In the genomic region with DNA sequence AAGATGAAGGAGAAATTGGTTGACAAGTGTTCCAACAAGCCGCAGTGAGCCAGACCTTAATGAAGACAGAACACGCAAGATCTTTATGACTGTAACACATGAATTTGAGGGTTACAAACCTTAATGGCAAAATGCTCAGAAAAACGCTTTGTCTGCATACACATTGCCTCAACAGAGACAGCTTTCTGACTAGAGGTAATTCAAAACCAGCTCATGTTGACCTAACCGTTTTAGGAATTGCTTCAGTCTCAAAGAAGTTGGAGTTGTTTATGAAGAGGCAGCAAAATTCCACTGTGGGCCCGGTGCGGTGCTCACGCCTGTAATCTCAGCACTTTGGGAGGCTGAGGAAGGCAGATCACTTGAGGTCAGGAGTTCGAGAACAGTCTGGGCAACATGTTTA, we compare ENCODE assay signal across 11 cellular contexts. TPM values are rescaled to one million over a fixed set of nuclear protein-coding genes. Genes with fewer than 3 reads are reported as not detected.
DNase-seq lines count a peak whose midpoint lies in the region; ATAC-seq and TF ChIP-seq lines count a peak whose summit lies in the region.
"Had no signal": no experiment of that assay in that cellular context is flagged by ENCODE, and none has a peak within 500 bp of the region (broad histone marks: within the 10 kb centered on the region; RNA-seq: fewer than 3 reads in every experiment).

No MANE protein-coding gene starts in this region.

- H3K27me3 ChIP-seq in SK-N-SH (ENCODE audit: insufficient read depth) (no peaks in the 10 kb centered on the region), PC-9 (ENCODE audit: insufficient read depth, low read depth) (no peaks in the 10 kb centered on the region), esophagus squamous epithelium (no peaks in the 10 kb centered on the region), psoas muscle (ENCODE audit: insufficient read depth in 3 of 3, low read length in 2 of 3) (no peaks in the 10 kb centered on the region)
- H3K27me3 ChIP-seq: Peyer's patch, right atrium auricular region had no signal

- H3K27ac ChIP-seq in SK-N-SH (ENCODE audit: low read depth in 2 of 2, low read length in 1 of 2) (no peak overlapping the region), PC-9 (no peak overlapping the region), esophagus squamous epithelium (peak overlapping the region in 3 of 4 donors; percentile 96 to 100 (median 99)), psoas muscle (peak overlapping the region; percentile 100)

- intact Hi-C loops in PC-9 (cut with micrococcal nuclease; ENCODE audit: unreplicated experiment) (no loop called here), esophagus squamous epithelium (cut with DNase I) (no loop called here), psoas muscle (cut with DNase I) (loop anchor here in 1 of 2 donors (5.0 kb wide), 1 partner anchor 38 kb away; no protein-coding TSS in a partner anchor)

- 96% methylated on average over 8 of the region's 8 CpGs for WGBS in SK-N-SH (ENCODE audit: low lambda C conversion rate)
- WGBS in esophagus squamous epithelium, 2 donors = 58 to 68% methylated on average over 8 of the region's 8 CpGs
- WGBS in psoas muscle, 3 donors = 40 to 63% (median 44%) methylated on average over 8 of the region's 8 CpGs

- H3K4me2 ChIP-seq in SK-N-SH = 0 out of 2 replicates have a peak overlapping the region, but pooled peaks have one; percentile 99
- H3K4me2 ChIP-seq in PC-9 = peak overlapping the region; percentile 100

- H3F3A ChIP-seq in SK-N-SH (replicated peaks; ENCODE audit: insufficient read depth) (peaks cover 35% of the 10 kb centered on the region), PC-9 (ENCODE audit: insufficient read depth, low read depth) (peaks cover 35% of the 10 kb centered on the region)

- no peak overlapping the region for H3K4me3 ChIP-seq in SK-N-SH (ENCODE audit: low read depth in 2 of 2, low read length in 1 of 2)
- no peak overlapping the region for H3K4me3 ChIP-seq in PC-9
- peak overlapping the region in 1 of 4 donors; percentile 100 for H3K4me3 ChIP-seq in esophagus squamous epithelium
- peak overlapping the region; percentile 100 for H3K4me3 ChIP-seq in psoas muscle

- no peak for ATAC-seq in SK-N-SH treated with all-trans-retinoic acid at 6 μM for 48 hours
- no peak for ATAC-seq in psoas muscle
- no peak for ATAC-seq in HG03469 (IDR thresholded peaks at IDR 0.05; ENCODE audit: unreplicated experiment)

- H3K9me2 ChIP-seq in SK-N-SH (no peaks in the 10 kb centered on the region), PC-9 (ENCODE audit: insufficient read depth) (no peaks in the 10 kb centered on the region)

- no peak overlapping the region for H3K9ac ChIP-seq in SK-N-SH

- DNase-seq in SK-N-SH (no peak), PC-9 (peak in 1 of 2 experiments; percentile 20), esophagus squamous epithelium (lab: John Stamatoyannopoulos, UW) (no peak), psoas muscle (no peak), hepatic stellate cell (ENCODE audit: low spot score) (no peak), iPS-NIHi11 (ENCODE audit: low spot score) (no peak)
- DNase-seq: Peyer's patch; stimulated activated CD8-positive, alpha-beta memory T cell treated with anti-CD3 and anti-CD28 coated beads, Interleukin-4, amount 100 ng/mL, for 48 hours had no signal

- TF ChIP-seq RAD21 in SK-N-SH (IDR thresholded peaks at IDR 0.05; ENCODE audit: low read length) = no peak

- H3K79me2 ChIP-seq in SK-N-SH (ENCODE audit: insufficient read depth) (peaks cover 25% of the 10 kb centered on the region), PC-9 (ENCODE audit: low read depth) (peaks cover 18% of the 10 kb centered on the region)

- CTCF ChIA-PET in SK-N-SH (lab: Yijun Ruan, JAX) (interaction anchor here (0.7 to 2.1 kb wide), 6 partner anchors 11 to 242 kb away, joined by 3 to 5 read pairs (median 3); no protein-coding TSS in a partner anchor), PC-9 (lab: Charles Lee) (no interaction called here)

- TF ChIP-seq CTCF in SK-N-SH (IDR thresholded peaks at IDR 0.05) (no peak), PC-9 (conservative IDR thresholded peaks at IDR 0.05) (no peak), esophagus squamous epithelium (IDR thresholded peaks at IDR 0.05) (no peak), psoas muscle (IDR thresholded peaks at IDR 0.05) (no peak)

- TF ChIP-seq EP300 in SK-N-SH (IDR thresholded peaks at IDR 0.05; ENCODE audit: borderline replicate concordance in 1 of 2, low read depth in 1 of 2, low read length in 1 of 2) = no peak

- H3K9me3 ChIP-seq in SK-N-SH = no peaks in the 10 kb centered on the region
- no peaks in the 10 kb centered on the region for H3K9me3 ChIP-seq in PC-9 (ENCODE audit: insufficient read depth, low read depth)
- no peaks in the 10 kb centered on the region for H3K9me3 ChIP-seq in esophagus squamous epithelium
- no peaks in the 10 kb centered on the region for H3K9me3 ChIP-seq in psoas muscle
- H3K9me3 ChIP-seq: Peyer's patch, right atrium auricular region had no signal

- H3K36me3 ChIP-seq in SK-N-SH (replicated peaks in 1 of 2; ENCODE audit: control insufficient read depth in 1 of 2, insufficient read depth in 2 of 2, low read length in 1 of 2) (peaks cover 0 to 14% of the 10 kb centered on the region in 2 experiments), PC-9 (ENCODE audit: low read depth) (no peaks in the 10 kb centered on the region), esophagus squamous epithelium (no peaks in the 10 kb centered on the region), psoas muscle (ENCODE audit: insufficient read depth in 1 of 2, low read depth in 1 of 2) (peaks cover 3 to 12% of the 10 kb centered on the region in 2 donors)
- H3K36me3 ChIP-seq: Peyer's patch, right atrium auricular region had no signal

- H3K4me1 ChIP-seq in SK-N-SH (ENCODE audit: control insufficient read depth in 1 of 2, insufficient read depth in 2 of 2, low read depth in 1 of 2, low read length in 1 of 2) = peaks cover 8 to 15% of the 10 kb centered on the region in 2 experiments
- peaks cover 39% of the 10 kb centered on the region for H3K4me1 ChIP-seq in PC-9 (replicated peaks; ENCODE audit: insufficient read depth)
- H3K4me1 ChIP-seq in esophagus squamous epithelium = peaks cover 18 to 39% (median 25%) of the 10 kb centered on the region in 3 donors
- peaks cover 29% of the 10 kb centered on the region for H3K4me1 ChIP-seq in psoas muscle

- no peak for TF ChIP-seq POLR2A in esophagus squamous epithelium (IDR thresholded peaks at IDR 0.05)

- BruUV-seq in PC-9 (replicated peaks; lab: Mats Ljungman, UMichigan) = no TSS peak

- POLR2A ChIA-PET in SK-N-SH (lab: Yijun Ruan, JAX) (no interaction called here), PC-9 (lab: Charles Lee; ENCODE audit: unreplicated experiment) (no interaction called here)

- peaks cover 18% of the 10 kb centered on the region for H4K20me1 ChIP-seq in SK-N-SH (ENCODE audit: insufficient read depth)
- peaks cover 15% of the 10 kb centered on the region; the same call in 1 of the 2 replicates for H4K20me1 ChIP-seq in PC-9 (ENCODE audit: insufficient read depth)

- H2AFZ ChIP-seq in SK-N-SH (ENCODE audit: low read depth) = peak overlapping the region; percentile 95; the same call in 1 of the 2 replicates
- no peak overlapping the region for H2AFZ ChIP-seq in PC-9

TF ChIP-seq in SK-N-SH, 30 proteins besides CTCF, POLR2A, EP300 and RAD21:
- TF ChIP-seq, protein P1, sequence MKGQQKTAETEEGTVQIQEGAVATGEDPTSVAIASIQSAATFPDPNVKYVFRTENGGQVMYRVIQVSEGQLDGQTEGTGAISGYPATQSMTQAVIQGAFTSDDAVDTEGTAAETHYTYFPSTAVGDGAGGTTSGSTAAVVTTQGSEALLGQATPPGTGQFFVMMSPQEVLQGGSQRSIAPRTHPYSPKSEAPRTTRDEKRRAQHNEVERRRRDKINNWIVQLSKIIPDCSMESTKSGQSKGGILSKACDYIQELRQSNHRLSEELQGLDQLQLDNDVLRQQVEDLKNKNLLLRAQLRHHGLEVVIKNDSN (IDR thresholded peaks at IDR 0.05; ENCODE audit: borderline replicate concordance, low read depth) = no peak
- no peak for TF ChIP-seq CHD2 (IDR thresholded peaks at IDR 0.05; ENCODE audit: low read length, partially characterized antibody)
- TF ChIP-seq RFX5 (IDR thresholded peaks at IDR 0.05; ENCODE audit: low read length) = no peak
- no peak for TF ChIP-seq YY1 (IDR thresholded peaks at IDR 0.05; ENCODE audit: low read depth)
- no peak for TF ChIP-seq TAF1 (IDR thresholded peaks at IDR 0.05; ENCODE audit: borderline replicate concordance, low read depth, low read length)
- no peak for TF ChIP-seq RXRA (IDR thresholded peaks at IDR 0.05; ENCODE audit: borderline replicate concordance, low read depth)
- no peak for TF ChIP-seq TCF12 (IDR thresholded peaks at IDR 0.05)

TF ChIP-seq in SK-N-SH treated with all-trans-retinoic acid at 6 μM for 48 hours, 23 proteins besides CTCF, POLR2A, EP300 and RAD21 (continues in another document):
- TF ChIP-seq TOX (CRISPR knock-in tag; IDR thresholded peaks at IDR 0.05; ENCODE audit: borderline replicate concordance) (no peak), ZNF8 (CRISPR knock-in tag; IDR thresholded peaks at IDR 0.05) (no peak), CSRNP3 (CRISPR knock-in tag; IDR thresholded peaks at IDR 0.05) (no peak), ZC3H10 (CRISPR knock-in tag; IDR thresholded peaks at IDR 0.05) (no peak), RARB (CRISPR knock-in tag; IDR thresholded peaks at IDR 0.05) (no peak), ARNTL (CRISPR knock-in tag; IDR thresholded peaks at IDR 0.05; ENCODE audit: borderline replicate concordance, low read depth) (no peak), TCF4 (CRISPR knock-in tag; IDR thresholded peaks at IDR 0.05; ENCODE audit: borderline replicate concordance) (no peak)

RNA-seq across cellular contexts. Expression of gene GTF2I, which starts 2.2 kb away (rescaled TPM):
- polyA plus RNA-seq in SK-N-SH (2012; rRNA removed) = 90.2 and 90.5 TPM in 2 replicates
- 84.5 and 85.2 TPM in 2 replicates for polyA plus RNA-seq in SK-N-SH (2012; cell fraction: cytosol; rRNA removed)
- polyA plus RNA-seq in SK-N-SH (2012; cell fraction: nucleus; rRNA removed) = 569 and 584 TPM in 2 replicates
- total RNA-seq in PC-9 (2021) = 364 and 374 TPM in 2 replicates
- 100 to 1,000 TPM; 104 to 146 (median 129) TPM for total RNA-seq in esophagus squamous epithelium
- 100 to 1,000 TPM in 3 of 4 donors, 10 to 100 TPM in 1; 96.4 to 191 (median 136) TPM for total RNA-seq in psoas muscle
- polyA plus RNA-seq in psoas muscle = 10 to 100 TPM; 29.2 to 84.9 (median 34.0) TPM

Comparison
In these comparisons a context has a peak if more than half of its experiments do, and no peak if none do; other contexts are left out.
1. H3K27ac ChIP-seq: peak in esophagus squamous epithelium (3 of 4) and psoas muscle (single experiment); none in SK-N-SH (0 of 2) and PC-9 (single experiment).